In the genomic region with DNA sequence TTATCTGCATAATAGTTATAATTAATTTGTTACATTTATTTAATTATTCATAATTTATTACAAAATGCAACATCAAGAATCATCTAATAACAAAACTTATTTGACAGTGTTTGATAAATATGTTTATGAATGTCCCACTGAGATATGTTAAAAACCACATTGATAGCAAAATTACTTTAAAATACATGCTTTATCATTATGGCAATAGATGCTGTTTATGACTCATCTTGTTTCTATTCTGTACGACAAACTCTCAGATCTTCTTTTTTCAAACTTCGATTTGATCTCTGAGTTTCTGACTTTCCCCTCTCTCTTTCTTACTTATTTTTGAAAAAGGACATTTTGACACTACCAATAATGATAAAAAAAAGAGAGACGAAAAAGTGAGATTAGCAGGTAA, we compare ENCODE assay signal across 14 cellular contexts. TPM values are rescaled to one million over a fixed set of nuclear protein-coding genes. Genes with fewer than 3 reads are reported as not detected.
A peak's percentile ranks its signal among the peaks of the same experiment; 100 is the strongest.
DNase-seq lines count a peak whose midpoint lies in the region; ATAC-seq, FAIRE-seq and TF ChIP-seq lines count a peak whose summit lies in the region.
"Had no signal": no experiment of that assay in that cellular context is flagged by ENCODE, and none has a peak within 500 bp of the region (broad histone marks: within the 10 kb centered on the region; RNA-seq: fewer than 3 reads in every experiment).

No MANE protein-coding gene starts in this region.

- H3K27ac ChIP-seq in A549 = no peak overlapping the region
- H3K27ac ChIP-seq: tibial artery had no signal

- peak; percentile 28 for FAIRE-seq in A549 (lab: Jason Lieb, UNC)

- 70% methylated on average over 3 of the region's 3 CpGs for WGBS in A549 (ENCODE audit: missing lambda C conversion rate)

- no peak overlapping the region for H3K4me3 ChIP-seq in A549
- H3K4me3 ChIP-seq: tibial artery had no signal

- no peak overlapping the region for H3K4me2 ChIP-seq in A549

- POLR2A ChIA-PET in A549 (lab: Yijun Ruan, JAX) = no interaction called here

- H3K9me3 ChIP-seq in A549 = no peaks in the 10 kb centered on the region
- H3K9me3 ChIP-seq: tibial artery had no signal

- no peak for TF ChIP-seq RAD21 in A549 (conservative IDR thresholded peaks at IDR 0.05 in 1 of 2, IDR thresholded peaks at IDR 0.05 in 1 of 2)

- no peak for TF ChIP-seq POLR2A in A549 (IDR thresholded peaks at IDR 0.05; ENCODE audit: low read length)

- TF ChIP-seq CTCF in A549 (IDR thresholded peaks at IDR 0.05) = no peak

- TF ChIP-seq EP300 in A549 (IDR thresholded peaks at IDR 0.05) = no peak

- H3K4me1 ChIP-seq in A549 = no peaks in the 10 kb centered on the region
- H3K4me1 ChIP-seq: tibial artery had no signal

- ATAC-seq in A549 = no peak
- peak; percentile 37 for ATAC-seq in GM19023 (IDR thresholded peaks at IDR 0.05; ENCODE audit: unreplicated experiment)
- ATAC-seq in HG02610 (IDR thresholded peaks at IDR 0.05; ENCODE audit: unreplicated experiment) = peak; percentile 63
- peak; percentile 67 for ATAC-seq in HG03378 (IDR thresholded peaks at IDR 0.05; ENCODE audit: unreplicated experiment)
- ATAC-seq: activated naive CD8-positive, alpha-beta T cell treated with anti-CD3 and anti-CD28 coated beads, Interleukin-2, amount 50 U/mL, for 24 hours had no signal

- CTCF ChIA-PET in A549 (lab: Yijun Ruan, JAX) = no interaction called here

- DNase-seq in A549 (ENCODE audit: low read depth in 1 of 2, low spot score in 1 of 2) (no peak), NCI-H1694 treated with DMSO at 0.1 percent for 48 hours (lab: John Stamatoyannopoulos, UW) (no peak), NCI-H345 (lab: John Stamatoyannopoulos, UW) (no peak), NCI-H1048 (lab: John Stamatoyannopoulos, UW) (no peak)
- no peak for DNase-seq in activated naive CD4-positive, alpha-beta T cell treated with Interleukin-2 at 50 U/mL for 16 hours
- DNase-seq: activated CD4-positive, alpha-beta T cell treated with anti-CD3 and anti-CD28 coated beads, Interleukin-2, amount 50 U/mL, for 48 hours; activated naive CD8-positive, alpha-beta T cell treated with anti-CD3 and anti-CD28 coated beads, Interleukin-2, amount 50 U/mL, for 24 hours; head of caudate nucleus; mammary epithelial cell; NCI-H774; tibial artery had no signal

TF ChIP-seq in A549, 52 proteins besides CTCF, POLR2A, EP300 and RAD21:
- no peak for TF ChIP-seq MAZ (IDR thresholded peaks at IDR 0.05; ENCODE audit: borderline replicate concordance, low read depth, low read length)
- TF ChIP-seq FOSL2 (IDR thresholded peaks at IDR 0.05) = no peak
- peak; percentile 21; the same call in 1 of the 2 replicates for TF ChIP-seq FOSL2 (CRISPR knock-in tag; IDR thresholded peaks at IDR 0.05)

RNA-seq across cellular contexts. Expression of a gene that starts 56.8 kb away (rescaled TPM):
- polyA plus RNA-seq in A549 (2011; rRNA removed) (18.1 and 20.4 TPM in 2 replicates), A549 (2017; fragmentation: RNase III; extraction: RNeasy Plus Mini Kit Qiagen cat#74134 plus additional on column Dnase treatment) (3.1 to 5.3 TPM (median 5.2 TPM) in 3 replicates)
- polyA plus RNA-seq in A549 (2012; cell fraction: cytosol; rRNA removed) = 1.5 and 1.7 TPM in 2 replicates
- 1.6 and 2.8 TPM in 2 replicates for polyA plus RNA-seq in A549 (2012; cell fraction: nucleus; rRNA removed)
- 13.2 and 13.5 TPM in 2 replicates for polyA minus RNA-seq in A549 (2011; rRNA and poly(A)+ RNA removed)

Comparison
In these comparisons a context has a peak if more than half of its experiments do, and no peak if none do; other contexts are left out.
1. ATAC-seq: peak in GM19023 (single experiment), HG02610 (single experiment) and HG03378 (single experiment); none in A549 (0 of 2).